In genomic region chr5:7683753-7684152, GRCh38 we compare ENCODE assay signal across 1 cellular context.
TF ChIP-seq lines count a peak whose summit lies in the region.

No MANE protein-coding gene starts in this region.

TF ChIP-seq in WTC11, 78 proteins besides CTCF, POLR2A, EP300 and RAD21 (continued from another document):
- no peak for TF ChIP-seq ATF6 (CRISPR knock-in tag; IDR thresholded peaks at IDR 0.05)
- no peak for TF ChIP-seq CREM (CRISPR knock-in tag; IDR thresholded peaks at IDR 0.05)
- TF ChIP-seq, protein P1, sequence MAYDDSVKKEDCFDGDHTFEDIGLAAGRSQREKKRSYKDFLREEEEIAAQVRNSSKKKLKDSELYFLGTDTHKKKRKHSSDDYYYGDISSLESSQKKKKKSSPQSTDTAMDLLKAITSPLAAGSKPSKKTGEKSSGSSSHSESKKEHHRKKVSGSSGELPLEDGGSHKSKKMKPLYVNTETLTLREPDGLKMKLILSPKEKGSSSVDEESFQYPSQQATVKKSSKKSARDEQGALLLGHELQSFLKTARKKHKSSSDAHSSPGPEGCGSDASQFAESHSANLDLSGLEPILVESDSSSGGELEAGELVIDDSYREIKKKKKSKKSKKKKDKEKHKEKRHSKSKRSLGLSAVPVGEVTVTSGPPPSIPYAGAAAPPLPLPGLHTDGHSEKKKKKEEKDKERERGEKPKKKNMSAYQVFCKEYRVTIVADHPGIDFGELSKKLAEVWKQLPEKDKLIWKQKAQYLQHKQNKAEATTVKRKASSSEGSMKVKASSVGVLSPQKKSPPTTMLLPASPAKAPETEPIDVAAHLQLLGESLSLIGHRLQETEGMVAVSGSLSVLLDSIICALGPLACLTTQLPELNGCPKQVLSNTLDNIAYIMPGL (CRISPR knock-in tag; IDR thresholded peaks at IDR 0.05): no peak
- no peak for TF ChIP-seq ETV6 (CRISPR knock-in tag; IDR thresholded peaks at IDR 0.05)
- no peak for TF ChIP-seq SMAD4 (CRISPR knock-in tag; IDR thresholded peaks at IDR 0.05)
- TF ChIP-seq USF2 (CRISPR knock-in tag; IDR thresholded peaks at IDR 0.05): no peak
- TF ChIP-seq RELA (CRISPR knock-in tag; IDR thresholded peaks at IDR 0.05; ENCODE audit: borderline replicate concordance): no peak
- TF ChIP-seq, protein P2, sequence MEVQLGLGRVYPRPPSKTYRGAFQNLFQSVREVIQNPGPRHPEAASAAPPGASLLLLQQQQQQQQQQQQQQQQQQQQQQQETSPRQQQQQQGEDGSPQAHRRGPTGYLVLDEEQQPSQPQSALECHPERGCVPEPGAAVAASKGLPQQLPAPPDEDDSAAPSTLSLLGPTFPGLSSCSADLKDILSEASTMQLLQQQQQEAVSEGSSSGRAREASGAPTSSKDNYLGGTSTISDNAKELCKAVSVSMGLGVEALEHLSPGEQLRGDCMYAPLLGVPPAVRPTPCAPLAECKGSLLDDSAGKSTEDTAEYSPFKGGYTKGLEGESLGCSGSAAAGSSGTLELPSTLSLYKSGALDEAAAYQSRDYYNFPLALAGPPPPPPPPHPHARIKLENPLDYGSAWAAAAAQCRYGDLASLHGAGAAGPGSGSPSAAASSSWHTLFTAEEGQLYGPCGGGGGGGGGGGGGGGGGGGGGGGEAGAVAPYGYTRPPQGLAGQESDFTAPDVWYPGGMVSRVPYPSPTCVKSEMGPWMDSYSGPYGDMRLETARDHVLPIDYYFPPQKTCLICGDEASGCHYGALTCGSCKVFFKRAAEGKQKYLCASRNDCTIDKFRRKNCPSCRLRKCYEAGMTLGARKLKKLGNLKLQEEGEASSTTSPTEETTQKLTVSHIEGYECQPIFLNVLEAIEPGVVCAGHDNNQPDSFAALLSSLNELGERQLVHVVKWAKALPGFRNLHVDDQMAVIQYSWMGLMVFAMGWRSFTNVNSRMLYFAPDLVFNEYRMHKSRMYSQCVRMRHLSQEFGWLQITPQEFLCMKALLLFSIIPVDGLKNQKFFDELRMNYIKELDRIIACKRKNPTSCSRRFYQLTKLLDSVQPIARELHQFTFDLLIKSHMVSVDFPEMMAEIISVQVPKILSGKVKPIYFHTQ (CRISPR knock-in tag; IDR thresholded peaks at IDR 0.05): no peak
- no peak for TF ChIP-seq USF1 (CRISPR knock-in tag; IDR thresholded peaks at IDR 0.05)
- no peak for TF ChIP-seq MXD4 (CRISPR knock-in tag; IDR thresholded peaks at IDR 0.05; ENCODE audit: borderline replicate concordance)
- TF ChIP-seq FOXP1 (CRISPR knock-in tag; IDR thresholded peaks at IDR 0.05; ENCODE audit: borderline replicate concordance): no peak
- no peak for TF ChIP-seq MYBL2 (CRISPR knock-in tag; IDR thresholded peaks at IDR 0.05)
- no peak for TF ChIP-seq SOX15 (CRISPR knock-in tag; IDR thresholded peaks at IDR 0.05)
